8 cellular contexts compared by ENCODE assay signal in genomic region chr17:8138672-8139371, GRCh38. TPM values are rescaled to one million over a fixed set of nuclear protein-coding genes. Genes with fewer than 3 reads are reported as not detected.
DNase-seq lines count a peak whose midpoint lies in the region; ATAC-seq, FAIRE-seq and TF ChIP-seq lines count a peak whose summit lies in the region.

No MANE protein-coding gene starts in this region.

- H3K4me1 ChIP-seq in H1 (replicated peaks in 1 of 4; ENCODE audit: control insufficient read depth in 3 of 4, insufficient read depth in 4 of 4, low read length in 3 of 4) = peaks cover 0 to 7% (median 4%) of the 10 kb centered on the region in 4 experiments; a peak in 4 of 7 replicates
- peaks cover 3% of the 10 kb centered on the region for H3K4me1 ChIP-seq in mesendoderm (ENCODE audit: control insufficient read depth, low read depth, low read length)

- H2BK15ac ChIP-seq in H1 (ENCODE audit: low read length) (no peak overlapping the region), mesendoderm (replicated peaks; ENCODE audit: low read depth) (no peak overlapping the region)

- peak in 1 of 2 experiments; percentile 59; a peak in 1 of 3 replicates for TF ChIP-seq POLR2A in H1 (IDR thresholded peaks at IDR 0.05; ENCODE audit: control extremely low read depth in 1 of 2, low read depth in 2 of 2, low read length in 2 of 2)

- H3K9me3 ChIP-seq in H1 (ENCODE audit: insufficient read depth in 2 of 2, low read depth in 1 of 2, low read length in 1 of 2) = no peaks in the 10 kb centered on the region

- no peak overlapping the region for H2BK20ac ChIP-seq in H1 (ENCODE audit: low read length)

- H3K79me1 ChIP-seq in H1 (ENCODE audit: low read depth, low read length) (no peaks in the 10 kb centered on the region), mesendoderm (ENCODE audit: low read length) (no peaks in the 10 kb centered on the region)

- peaks cover 0 to 7% (median 2%) of the 10 kb centered on the region in 4 experiments; a peak in 4 of 7 replicates for H3K27me3 ChIP-seq in H1 (replicated peaks in 1 of 4; ENCODE audit: control insufficient read depth in 3 of 4, extremely low read depth in 1 of 4, insufficient read depth in 3 of 4, low read length in 3 of 4)
- H3K27me3 ChIP-seq in mesendoderm (ENCODE audit: insufficient read depth, low read length, poor library complexity) = peaks cover 2% of the 10 kb centered on the region

- TF ChIP-seq EP300 in H1 (IDR thresholded peaks at IDR 0.05; ENCODE audit: borderline replicate concordance in 1 of 2, low read depth in 2 of 2, low read length in 2 of 2) = peak in 1 of 2 experiments; percentile 89; a peak in 1 of 3 replicates

- H3K4me3 ChIP-seq in H1 (ENCODE audit: extremely low read depth in 1 of 4, insufficient read depth in 2 of 4, low read depth in 3 of 4, low read length in 4 of 4) (peak overlapping the region; percentile 86 to 98 (median 92)), mesendoderm (ENCODE audit: low read length) (peak overlapping the region; percentile 81)

- peak overlapping the region; percentile 5 for H3K56ac ChIP-seq in H1 (replicated peaks; ENCODE audit: insufficient read length, low read depth, low read length)
- peak overlapping the region; percentile 88 for H3K56ac ChIP-seq in mesendoderm (ENCODE audit: low read length)

- peak; percentile 49 for ATAC-seq in GM19468 (IDR thresholded peaks at IDR 0.05; ENCODE audit: extremely low read depth, unreplicated experiment)

- POLR2A ChIA-PET in H1 (lab: Charles Lee; ENCODE audit: partially characterized antibody) = interaction anchor here (0.9 to 10.3 kb wide), 11 partner anchors 11 to 148 kb away, joined by 3 to 76 read pairs (median 10); partner anchors contain the start of genes AURKB, BORCS6, HES7 and PER1

- H2AFZ ChIP-seq in H1 (ENCODE audit: low read length) = no peak overlapping the region

- peaks cover 0 to 4% of the 10 kb centered on the region in 2 experiments for H4K20me1 ChIP-seq in H1 (replicated peaks in 1 of 2; ENCODE audit: control insufficient read depth in 1 of 2, insufficient read depth in 2 of 2, low read length in 2 of 2)

- H3K4ac ChIP-seq in H1 (replicated peaks; ENCODE audit: insufficient read length, low read depth, low read length) (no peak overlapping the region), mesendoderm (ENCODE audit: low read depth, low read length) (no peak overlapping the region)

- peak; percentile 58 to 62 for TF ChIP-seq RAD21 in H1 (IDR thresholded peaks at IDR 0.05 in 1 of 2, conservative IDR thresholded peaks at IDR 0.05 in 1 of 2; ENCODE audit: low read depth in 2 of 2, low read length in 2 of 2)

- H4K91ac ChIP-seq in H1 (replicated peaks; ENCODE audit: insufficient read length, low read length) = no peak overlapping the region

- H3K23ac ChIP-seq in H1 (ENCODE audit: insufficient read length) (no peak overlapping the region), mesendoderm (ENCODE audit: low read length) (no peak overlapping the region)

- CTCF ChIA-PET in H1 (lab: Charles Lee; ENCODE audit: partially characterized antibody) = interaction anchor here (0.7 to 14.1 kb wide), 13 partner anchors 10 to 120 kb away, joined by 3 to 133 read pairs (median 6); partner anchors contain the start of genes ALOXE3, CTC1, TMEM107 and VAMP2

- peak; percentile 63 to 96 (median 78) for TF ChIP-seq CTCF in H1 (IDR thresholded peaks at IDR 0.05; ENCODE audit: control extremely low read depth in 1 of 3, insufficient read depth in 1 of 3, low read depth in 1 of 3, low read length in 3 of 3)

- H3K23me2 ChIP-seq in H1 (ENCODE audit: low read depth, low read length) = peaks cover 9% of the 10 kb centered on the region

- peak overlapping the region; percentile 81 for H3K27ac ChIP-seq in H1 (ENCODE audit: low read depth, low read length)
- no peak overlapping the region for H3K27ac ChIP-seq in mesendoderm (ENCODE audit: low read depth, low read length)

- H3K4me2 ChIP-seq in H1 (ENCODE audit: insufficient read depth in 1 of 2, low read depth in 2 of 2, low read length in 2 of 2) = peak overlapping the region; percentile 85 to 99
- H3K4me2 ChIP-seq in mesendoderm (ENCODE audit: low read length) = peak overlapping the region; percentile 98

- H3K18ac ChIP-seq in H1 (ENCODE audit: extremely low read depth, low read length) = no peak overlapping the region
- no peak overlapping the region for H3K18ac ChIP-seq in mesendoderm (ENCODE audit: low read length)

- peak overlapping the region; percentile 88; the same call in 1 of the 2 replicates for H4K8ac ChIP-seq in H1 (ENCODE audit: extremely low read depth, insufficient read depth, low read length)
- H4K8ac ChIP-seq in mesendoderm (ENCODE audit: low read depth, low read length) = no peak overlapping the region

- no peaks in the 10 kb centered on the region for H3K79me2 ChIP-seq in H1 (ENCODE audit: control insufficient read depth in 1 of 2, insufficient read depth in 2 of 2, low read length in 2 of 2)
- no peaks in the 10 kb centered on the region for H3K79me2 ChIP-seq in mesendoderm (ENCODE audit: control insufficient read depth, insufficient read depth, low read length)

- peak overlapping the region; percentile 64 to 96 (median 86) for H3K9ac ChIP-seq in H1 (replicated peaks in 1 of 4; ENCODE audit: extremely low read depth in 1 of 4, low read depth in 3 of 4, low read length in 3 of 4)
- H3K9ac ChIP-seq in mesendoderm (ENCODE audit: low read length) = peak overlapping the region; percentile 82

- H3K36me3 ChIP-seq in H1 (ENCODE audit: control insufficient read depth in 2 of 4, insufficient read depth in 4 of 4, low read length in 3 of 4) = peaks cover 3 to 16% (median 9%) of the 10 kb centered on the region in 4 experiments
- H3K36me3 ChIP-seq in mesendoderm (ENCODE audit: control insufficient read depth, insufficient read depth, low read length) = peaks cover 1% of the 10 kb centered on the region

- 1% methylated on average over 46 of the region's 46 CpGs; no CpG with 5 or more reads in 1 of the 2 experiments for WGBS in H1 (ENCODE audit: extremely low coverage in 1 of 2, insufficient coverage in 1 of 2, insufficient read length in 1 of 2, insufficient replicate concordance in 2 of 2, low coverage in 1 of 2, low lambda C conversion rate in 2 of 2, missing lambda C conversion rate in 1 of 2), 2 experiments
- WGBS in mesendoderm (ENCODE audit: extremely low coverage, insufficient coverage, low lambda C conversion rate) = no CpG with 5 or more reads among the region's 46 CpGs

- peak overlapping the region; percentile 76; the same call in 1 of the 2 replicates for H2BK5ac ChIP-seq in H1 (ENCODE audit: low read depth, low read length)
- no peak overlapping the region for H2BK5ac ChIP-seq in mesendoderm (ENCODE audit: low read length)

- no peak overlapping the region for H2BK120ac ChIP-seq in H1 (replicated peaks; ENCODE audit: low read depth, low read length)
- H2BK120ac ChIP-seq in mesendoderm (ENCODE audit: low read depth, low read length) = no peak overlapping the region

- FAIRE-seq in H1 (lab: Jason Lieb, UNC) = peak; percentile 88

- H3K14ac ChIP-seq in H1 (ENCODE audit: insufficient read length) = no peak overlapping the region

- H4K5ac ChIP-seq in H1 (ENCODE audit: insufficient read length, low read depth, low read length) (no peak overlapping the region), mesendoderm (ENCODE audit: low read length) (no peak overlapping the region)

- H2AK5ac ChIP-seq in H1 (ENCODE audit: low read depth, low read length) = no peak overlapping the region; the same call in 1 of the 2 replicates
- no peak overlapping the region for H2AK5ac ChIP-seq in mesendoderm (ENCODE audit: low read length)

- H2BK12ac ChIP-seq in H1 (ENCODE audit: low read depth, low read length) = peak overlapping the region; percentile 27; the same call in 1 of the 2 replicates

- DNase-seq in COLO829 (ENCODE audit: low spot score) (peak; percentile 94), HS-5 (ENCODE audit: low read depth) (peak; percentile 98), NK-92 (lab: John Stamatoyannopoulos, UW; ENCODE audit: unreplicated experiment) (peak; percentile 45), H1 (ENCODE audit: low read depth in 1 of 2, low spot score in 2 of 2) (peak; percentile 94 to 100), mesendoderm (peak; percentile 99)
- peak; percentile 87 to 90 for DNase-seq in activated CD8-positive, alpha-beta memory T cell treated with anti-CD3 and anti-CD28 coated beads for 4 hours (ENCODE audit: low read depth in 2 of 2)
- peak; percentile 92 for DNase-seq in stimulated activated CD8-positive, alpha-beta memory T cell treated with anti-CD3 and anti-CD28 coated beads, Interleukin-12 subunit alpha, Interleukin-12 subunit beta, amount 100 ng/mL, for 4 hours (ENCODE audit: low read depth)

RNA-seq across cellular contexts. Expression of gene PER1, which starts 13.4 kb away (rescaled TPM):
- total RNA-seq in H1 (2021; fragmentation: NEBNext Ultra II Directional; extraction: Animal tissue kit (Norgen Biotek cat#: 25700)) = 38.0 and 39.9 TPM in 2 replicates
- polyA plus RNA-seq in H1 (2011; rRNA removed) = 9.6 and 17.3 TPM in 2 replicates
- polyA plus RNA-seq in H1 (2011; cell fraction: cytosol; rRNA removed) = 5.5 TPM
- 50.0 TPM for polyA plus RNA-seq in H1 (2011; cell fraction: nucleus; rRNA removed)
- polyA plus RNA-seq in H1 (2012, experiment 1 of 2) = 17.3 to 26.6 TPM (median 24.0 TPM) in 4 replicates
- polyA plus RNA-seq in H1 (2012, experiment 2 of 2) = 19.6 TPM
- 14.4 TPM for polyA plus RNA-seq in H1 (2013, experiment 1 of 2)
- 14.0 TPM for polyA plus RNA-seq in H1 (2013, experiment 2 of 2)
- polyA minus RNA-seq in H1 (2011; rRNA and poly(A)+ RNA removed) = 17.2 and 17.7 TPM in 2 replicates
- 17.4 TPM for polyA minus RNA-seq in H1 (2011; cell fraction: cytosol; rRNA and poly(A)+ RNA removed)
- polyA minus RNA-seq in H1 (2011; cell fraction: nucleus; rRNA and poly(A)+ RNA removed) = 26.4 TPM
- polyA plus RNA-seq in mesendoderm (2013, experiment 1 of 2) = 10.0 TPM
- polyA plus RNA-seq in mesendoderm (2013, experiment 2 of 2) = 10.0 TPM

RNA-seq across cellular contexts. Expression of gene HES7, which starts 14.9 kb away (rescaled TPM):
- 0.32 and 0.69 TPM in 2 replicates for total RNA-seq in H1 (2021; fragmentation: NEBNext Ultra II Directional; extraction: Animal tissue kit (Norgen Biotek cat#: 25700))
- 0.20 and 0.55 TPM in 2 replicates for polyA plus RNA-seq in H1 (2011; rRNA removed)
- polyA plus RNA-seq in H1 (2011; cell fraction: cytosol; rRNA removed) = 0.30 TPM
- polyA plus RNA-seq in H1 (2011; cell fraction: nucleus; rRNA removed) = 1.2 TPM
- polyA plus RNA-seq in H1 (2012, experiment 1 of 2) = 0.23 to 0.66 TPM (median 0.48 TPM) in 4 replicates
- polyA plus RNA-seq in H1 (2012, experiment 2 of 2) = 0.22 TPM
- polyA plus RNA-seq in H1 (2013, experiment 1 of 2) = 0.41 TPM
- 0.15 TPM for polyA plus RNA-seq in H1 (2013, experiment 2 of 2)
- polyA minus RNA-seq in H1 (2011; rRNA and poly(A)+ RNA removed) = 0.09 TPM in 1 of 2 replicates, not detected in the other
- not detected for polyA minus RNA-seq in H1 (2011; cell fraction: cytosol; rRNA and poly(A)+ RNA removed)
- not detected for polyA minus RNA-seq in H1 (2011; cell fraction: nucleus; rRNA and poly(A)+ RNA removed)
- polyA plus RNA-seq in mesendoderm (2013, experiment 1 of 2) = 0.10 TPM
- polyA plus RNA-seq in mesendoderm (2013, experiment 2 of 2) = 0.17 TPM

RNA-seq across cellular contexts. Expression of gene ALOXE3, which starts 20.5 kb away (rescaled TPM):
- not detected in 2 replicates for total RNA-seq in H1 (2021; fragmentation: NEBNext Ultra II Directional; extraction: Animal tissue kit (Norgen Biotek cat#: 25700))
- 0.26 and 0.55 TPM in 2 replicates for polyA plus RNA-seq in H1 (2011; rRNA removed)
- 0.17 TPM for polyA plus RNA-seq in H1 (2011; cell fraction: cytosol; rRNA removed)
- 0.40 TPM for polyA plus RNA-seq in H1 (2011; cell fraction: nucleus; rRNA removed)
- 0.17 to 0.50 TPM (median 0.31 TPM) in 4 replicates for polyA plus RNA-seq in H1 (2012, experiment 1 of 2)
- polyA plus RNA-seq in H1 (2012, experiment 2 of 2) = 0.16 TPM
- polyA plus RNA-seq in H1 (2013, experiment 1 of 2) = 0.34 TPM
- polyA plus RNA-seq in H1 (2013, experiment 2 of 2) = 0.07 TPM
- polyA minus RNA-seq in H1 (2011; rRNA and poly(A)+ RNA removed) = 0.09 and 0.27 TPM in 2 replicates
- polyA minus RNA-seq in H1 (2011; cell fraction: cytosol; rRNA and poly(A)+ RNA removed) = not detected
- not detected for polyA minus RNA-seq in H1 (2011; cell fraction: nucleus; rRNA and poly(A)+ RNA removed)
- polyA plus RNA-seq in mesendoderm (2013, experiment 1 of 2) = 0.06 TPM
- 0.04 TPM for polyA plus RNA-seq in mesendoderm (2013, experiment 2 of 2)

RNA-seq across cellular contexts. Expression of gene VAMP2, which starts 23.9 kb away (rescaled TPM):
- 19.0 and 20.5 TPM in 2 replicates for total RNA-seq in H1 (2021; fragmentation: NEBNext Ultra II Directional; extraction: Animal tissue kit (Norgen Biotek cat#: 25700))
- polyA plus RNA-seq in H1 (2011; rRNA removed) = 19.3 and 25.2 TPM in 2 replicates
- 20.4 TPM for polyA plus RNA-seq in H1 (2011; cell fraction: cytosol; rRNA removed)
- polyA plus RNA-seq in H1 (2011; cell fraction: nucleus; rRNA removed) = 33.7 TPM
- polyA plus RNA-seq in H1 (2012, experiment 1 of 2) = 26.5 to 28.0 TPM (median 26.9 TPM) in 4 replicates
- 28.6 TPM for polyA plus RNA-seq in H1 (2012, experiment 2 of 2)
- polyA plus RNA-seq in H1 (2013, experiment 1 of 2) = 27.3 TPM
- polyA plus RNA-seq in H1 (2013, experiment 2 of 2) = 25.2 TPM
- 5.5 and 6.8 TPM in 2 replicates for polyA minus RNA-seq in H1 (2011; rRNA and poly(A)+ RNA removed)
- polyA minus RNA-seq in H1 (2011; cell fraction: cytosol; rRNA and poly(A)+ RNA removed) = 5.7 TPM
- 16.5 TPM for polyA minus RNA-seq in H1 (2011; cell fraction: nucleus; rRNA and poly(A)+ RNA removed)
- 14.1 TPM for polyA plus RNA-seq in mesendoderm (2013, experiment 1 of 2)
- polyA plus RNA-seq in mesendoderm (2013, experiment 2 of 2) = 14.0 TPM

RNA-seq across cellular contexts. Expression of gene TMEM107, which starts 37.4 kb away (rescaled TPM):
- total RNA-seq in H1 (2021; fragmentation: NEBNext Ultra II Directional; extraction: Animal tissue kit (Norgen Biotek cat#: 25700)) = 17.3 and 17.9 TPM in 2 replicates
- polyA plus RNA-seq in H1 (2011; rRNA removed) = 21.4 and 21.5 TPM in 2 replicates
- 16.0 TPM for polyA plus RNA-seq in H1 (2011; cell fraction: cytosol; rRNA removed)
- 16.9 TPM for polyA plus RNA-seq in H1 (2011; cell fraction: nucleus; rRNA removed)
- 8.9 to 12.0 TPM (median 9.6 TPM) in 4 replicates for polyA plus RNA-seq in H1 (2012, experiment 1 of 2)
- polyA plus RNA-seq in H1 (2012, experiment 2 of 2) = 8.0 TPM
- polyA plus RNA-seq in H1 (2013, experiment 1 of 2) = 9.6 TPM
- 10.3 TPM for polyA plus RNA-seq in H1 (2013, experiment 2 of 2)
- 37.4 and 44.0 TPM in 2 replicates for polyA minus RNA-seq in H1 (2011; rRNA and poly(A)+ RNA removed)
- polyA minus RNA-seq in H1 (2011; cell fraction: cytosol; rRNA and poly(A)+ RNA removed) = 34.1 TPM
- polyA minus RNA-seq in H1 (2011; cell fraction: nucleus; rRNA and poly(A)+ RNA removed) = 181 TPM
- polyA plus RNA-seq in mesendoderm (2013, experiment 1 of 2) = 3.7 TPM
- polyA plus RNA-seq in mesendoderm (2013, experiment 2 of 2) = 3.5 TPM

Comparison
In these comparisons a context has a peak if more than half of its experiments do, and no peak if none do; other contexts are left out.
1. DNase-seq: peak in every context shown above with its lines; median percentile 99 in mesendoderm; 98 in HS-5; 97 in H1; 94 in COLO829; 92 in stimulated activated CD8-positive, alpha-beta memory T cell treated with anti-CD3 and anti-CD28 coated beads, Interleukin-12 subunit alpha, Interleukin-12 subunit beta, amount 100 ng/mL, for 4 hours; 88 in activated CD8-positive, alpha-beta memory T cell treated with anti-CD3 and anti-CD28 coated beads for 4 hours; 45 in NK-92.